16 cellular contexts compared by ENCODE assay signal in genomic region chr4:151866266-151866918, GRCh38.
A peak's percentile ranks its signal among the peaks of the same experiment; 100 is the strongest.
DNase-seq lines count a peak whose midpoint lies in the region; ATAC-seq and TF ChIP-seq lines count a peak whose summit lies in the region.
"Had no signal": no experiment of that assay in that cellular context is flagged by ENCODE, and none has a peak within 500 bp of the region (broad histone marks: within the 10 kb centered on the region; RNA-seq: fewer than 3 reads in every experiment).

No MANE protein-coding gene starts in this region.

- H3K36me3 ChIP-seq in naive thymus-derived CD4-positive, alpha-beta T cell (ENCODE audit: control insufficient read depth in 2 of 3, insufficient read depth in 3 of 3, low read length in 3 of 3) = no peaks in the 10 kb centered on the region
- H3K36me3 ChIP-seq: adrenal gland had no signal

- peak overlapping the region in 2 of 9 donors; percentile 0 to 26 for H3K27ac Mint-ChIP-seq in naive thymus-derived CD4-positive, alpha-beta T cell
- no peak overlapping the region for H3K27ac Mint-ChIP-seq in activated CD4-positive, alpha-beta T cell treated with anti-CD3 and anti-CD28 coated beads, Interleukin-2, amount 10 ng/mL, durations not matched to agents 24 days and 14 days
- H3K27ac Mint-ChIP-seq: activated B cell treated with CpG ODN at 0.5 μM for 24 hours, H9 had no signal

- no peak for TF ChIP-seq POLR2A in NB4 (IDR thresholded peaks at IDR 0.05; ENCODE audit: extremely low read depth, insufficient read length)

- intact Hi-C loops in naive thymus-derived CD4-positive, alpha-beta T cell (cut with micrococcal nuclease) = no loop called here
- intact Hi-C loops in activated CD4-positive, alpha-beta T cell treated with anti-CD3 and anti-CD28 coated beads, Interleukin-2, amount 10 ng/mL, durations not matched to agents 24 days and 14 days (cut with micrococcal nuclease) = no loop called here

- peaks cover 0 to 9% (median 2%) of the 10 kb centered on the region in 5 donors for H3K36me3 Mint-ChIP-seq in naive thymus-derived CD4-positive, alpha-beta T cell
- H3K36me3 Mint-ChIP-seq in activated CD4-positive, alpha-beta T cell treated with anti-CD3 and anti-CD28 coated beads, Interleukin-2, amount 10 ng/mL, durations not matched to agents 24 days and 14 days (ENCODE audit: low read depth) = no peaks in the 10 kb centered on the region
- H3K36me3 Mint-ChIP-seq: natural killer cell had no signal

- no peaks in the 10 kb centered on the region for H3K27me3 ChIP-seq in naive thymus-derived CD4-positive, alpha-beta T cell (ENCODE audit: control insufficient read depth in 2 of 2, insufficient read depth in 2 of 2, low read length in 2 of 2)
- H3K27me3 ChIP-seq: adrenal gland had no signal

- DNase-seq in CD1c-positive myeloid dendritic cell (ENCODE audit: extremely low spot score) (peak; percentile 68), NB4 (ENCODE audit: low read depth) (peak; percentile 54), astrocyte of the hippocampus (ENCODE audit: low read depth, low spot score) (peak; percentile 43), NCI-H1417 (lab: John Stamatoyannopoulos, UW) (no peak), NCI-H526 treated with DMSO at 0.1 percent for 48 hours (lab: John Stamatoyannopoulos, UW) (no peak)
- DNase-seq in naive thymus-derived CD4-positive, alpha-beta T cell = no peak
- no peak for DNase-seq in activated CD4-positive, alpha-beta T cell treated with anti-CD3 and anti-CD28 coated beads, Interleukin-2, amount 10 ng/mL, durations not matched to agents 24 days and 14 days
- DNase-seq: activated B cell treated with CpG ODN at 0.5 μM for 24 hours, foreskin fibroblast, H9, left colon, natural killer cell, NCI-H2029, NCI-H526 had no signal

- H3K9me3 ChIP-seq in naive thymus-derived CD4-positive, alpha-beta T cell (ENCODE audit: control insufficient read depth in 2 of 3, low read length in 3 of 3) = peaks cover 0 to 6% (median 0%) of the 10 kb centered on the region in 3 experiments
- H3K9me3 ChIP-seq: adrenal gland had no signal

- POLR2A ChIA-PET in naive thymus-derived CD4-positive, alpha-beta T cell (lab: Charles Lee) = interaction anchor here (0.8 kb wide), 1 partner anchor 17 kb away, joined by 3 read pairs; no protein-coding TSS in a partner anchor

- peaks cover 0 to 12% (median 0%) of the 10 kb centered on the region in 5 donors for H3K27me3 Mint-ChIP-seq in naive thymus-derived CD4-positive, alpha-beta T cell
- peaks cover 11% of the 10 kb centered on the region for H3K27me3 Mint-ChIP-seq in activated CD4-positive, alpha-beta T cell treated with anti-CD3 and anti-CD28 coated beads, Interleukin-2, amount 10 ng/mL, durations not matched to agents 24 days and 14 days

- no peak for TF ChIP-seq CTCF in NB4 (IDR thresholded peaks at IDR 0.05; ENCODE audit: low read depth, low read length)

- peak overlapping the region in 2 of 10 donors; percentile 21 to 24 for H3K4me3 Mint-ChIP-seq in naive thymus-derived CD4-positive, alpha-beta T cell
- H3K4me3 Mint-ChIP-seq in activated CD4-positive, alpha-beta T cell treated with anti-CD3 and anti-CD28 coated beads, Interleukin-2, amount 10 ng/mL, durations not matched to agents 24 days and 14 days = no peak overlapping the region
- H3K4me3 Mint-ChIP-seq: activated B cell treated with CpG ODN at 0.5 μM for 24 hours, H9, natural killer cell had no signal

- no peak overlapping the region for H3K4me3 ChIP-seq in NB4 (ENCODE audit: low read depth, low read length)
- H3K4me3 ChIP-seq in naive thymus-derived CD4-positive, alpha-beta T cell (ENCODE audit: low read length) = no peak overlapping the region
- H3K4me3 ChIP-seq: adrenal gland had no signal

- H3K4me1 Mint-ChIP-seq in naive thymus-derived CD4-positive, alpha-beta T cell = peaks cover 2 to 20% (median 15%) of the 10 kb centered on the region in 7 donors
- H3K4me1 Mint-ChIP-seq in activated CD4-positive, alpha-beta T cell treated with anti-CD3 and anti-CD28 coated beads, Interleukin-2, amount 10 ng/mL, durations not matched to agents 24 days and 14 days = peaks cover 7% of the 10 kb centered on the region
- H3K4me1 Mint-ChIP-seq: activated B cell treated with CpG ODN at 0.5 μM for 24 hours, natural killer cell had no signal

- CTCF ChIA-PET in naive thymus-derived CD4-positive, alpha-beta T cell (lab: Charles Lee) = no interaction called here

- no peak overlapping the region for H3K27ac ChIP-seq in naive thymus-derived CD4-positive, alpha-beta T cell (ENCODE audit: low read depth, low read length)
- H3K27ac ChIP-seq: adrenal gland had no signal

- peak; percentile 55 for ATAC-seq in naive thymus-derived CD4-positive, alpha-beta T cell
- ATAC-seq in HG03135 (IDR thresholded peaks at IDR 0.05; ENCODE audit: unreplicated experiment) = no peak
- ATAC-seq: left colon, natural killer cell had no signal

- peaks cover 0 to 19% (median 6%) of the 10 kb centered on the region in 11 donors for H3K9me3 Mint-ChIP-seq in naive thymus-derived CD4-positive, alpha-beta T cell
- H3K9me3 Mint-ChIP-seq in activated CD4-positive, alpha-beta T cell treated with anti-CD3 and anti-CD28 coated beads, Interleukin-2, amount 10 ng/mL, durations not matched to agents 24 days and 14 days = peaks cover 10% of the 10 kb centered on the region
- H3K9me3 Mint-ChIP-seq: natural killer cell had no signal

- H3K4me1 ChIP-seq in naive thymus-derived CD4-positive, alpha-beta T cell (ENCODE audit: control insufficient read depth in 2 of 2, insufficient read depth in 2 of 2, low read length in 2 of 2) = no peaks in the 10 kb centered on the region
- H3K4me1 ChIP-seq: adrenal gland had no signal

Comparison
In these comparisons a context has a peak if more than half of its experiments do, and no peak if none do; other contexts are left out.
1. DNase-seq: peak in CD1c-positive myeloid dendritic cell (single experiment), NB4 (single experiment) and astrocyte of the hippocampus (single experiment); none in naive thymus-derived CD4-positive, alpha-beta T cell (0 of 9), NCI-H1417 (0 of 3), NCI-H526 treated with DMSO at 0.1 percent for 48 hours (single experiment) and activated CD4-positive, alpha-beta T cell treated with anti-CD3 and anti-CD28 coated beads, Interleukin-2, amount 10 ng/mL, durations not matched to agents 24 days and 14 days (single experiment).